ENCODE assay signal across 8 cellular contexts in genomic region chr2:39124770-39125075, GRCh38. TPM values are rescaled to one million over a fixed set of nuclear protein-coding genes. Genes with fewer than 3 reads are reported as not detected.
DNase-seq lines count a peak whose midpoint lies in the region; ATAC-seq and FAIRE-seq lines count a peak whose summit lies in the region.

No MANE protein-coding gene starts in this region.

- peak overlapping the region; percentile 92 to 98 for H3K27ac ChIP-seq in small intestine (ENCODE audit: low read depth in 1 of 2, low read length in 1 of 2)

- no peaks in the 10 kb centered on the region for H3K36me3 ChIP-seq in small intestine (ENCODE audit: control insufficient read depth in 2 of 2, insufficient read depth in 2 of 2, low read length in 2 of 2)

- H3K27me3 ChIP-seq in small intestine (ENCODE audit: control insufficient read depth in 2 of 2, insufficient read depth in 2 of 2, low read length in 2 of 2) = no peaks in the 10 kb centered on the region

- peaks cover 2 to 6% of the 10 kb centered on the region in 2 donors for H3K4me1 ChIP-seq in small intestine (ENCODE audit: control insufficient read depth in 2 of 2, insufficient read depth in 1 of 2, low read depth in 1 of 2, low read length in 1 of 2)

- intact Hi-C loops in left ventricle myocardium superior (cut with micrococcal nuclease) = no loop called here

- DNase-seq in stimulated activated CD4-positive, alpha-beta T cell treated with anti-CD3 and anti-CD28 coated beads, Interleukin-12 subunit alpha, Interleukin-12 subunit beta, amount 100 ng/mL, for 4 hours = peak; percentile 13
- DNase-seq in stimulated activated CD4-positive, alpha-beta T cell treated with anti-CD3 and anti-CD28 coated beads, Interleukin-2, amount 100 ng/mL, for 48 hours = no peak
- peak; percentile 9 for DNase-seq in activated gamma-delta T cell treated with anti-CD3 and anti-CD28 coated beads, Interleukin-2, amount 50 U/mL, for 16 hours (ENCODE audit: low read depth)
- DNase-seq in left ventricle myocardium superior (no peak), small intestine (no peak), amniotic stem cell (lab: John Stamatoyannopoulos, UW) (no peak)

- 0 to 1% (median 0%) methylated on average over 9 of the region's 9 CpGs for WGBS in small intestine, 3 donors

- peak overlapping the region; percentile 55 to 73 for H3K4me3 ChIP-seq in small intestine (ENCODE audit: low read depth in 1 of 2, low read length in 2 of 2)

- no peaks in the 10 kb centered on the region for H3K9me3 ChIP-seq in small intestine (ENCODE audit: control insufficient read depth, low read depth)

- ATAC-seq in left ventricle myocardium superior (peak; percentile 12), GM21515 (IDR thresholded peaks at IDR 0.05; ENCODE audit: unreplicated experiment) (no peak), GM19452 (IDR thresholded peaks at IDR 0.05; ENCODE audit: unreplicated experiment) (no peak)

- no peak for FAIRE-seq in small intestine (lab: Jason Lieb, UNC)

RNA-seq across cellular contexts. Expression of gene SOS1, which starts 3.9 kb away (rescaled TPM):
- total RNA-seq in left ventricle myocardium superior = 26.0 TPM
- polyA plus RNA-seq in small intestine = 10 to 100 TPM in 2 of 3 donors, 1 to 10 TPM in 1; 7.8 to 18.1 (median 10.5) TPM

Comparison
In these comparisons a context has a peak if more than half of its experiments do, and no peak if none do; other contexts are left out.
1. DNase-seq: peak in stimulated activated CD4-positive, alpha-beta T cell treated with anti-CD3 and anti-CD28 coated beads, Interleukin-12 subunit alpha, Interleukin-12 subunit beta, amount 100 ng/mL, for 4 hours (single experiment) and activated gamma-delta T cell treated with anti-CD3 and anti-CD28 coated beads, Interleukin-2, amount 50 U/mL, for 16 hours (single experiment); none in stimulated activated CD4-positive, alpha-beta T cell treated with anti-CD3 and anti-CD28 coated beads, Interleukin-2, amount 100 ng/mL, for 48 hours (0 of 2), left ventricle myocardium superior (single experiment), small intestine (single experiment) and amniotic stem cell (single experiment).